18 cellular contexts compared by ENCODE assay signal in genomic region chr5:170184737-170185136, GRCh38. TPM values are rescaled to one million over a fixed set of nuclear protein-coding genes. Genes with fewer than 3 reads are reported as not detected.
DNase-seq lines count a peak whose midpoint lies in the region; ATAC-seq, FAIRE-seq and TF ChIP-seq lines count a peak whose summit lies in the region.
"Had no signal": no experiment of that assay in that cellular context is flagged by ENCODE, and none has a peak within 500 bp of the region (broad histone marks: within the 10 kb centered on the region; RNA-seq: fewer than 3 reads in every experiment).

No MANE protein-coding gene starts in this region.

- POLR2A ChIA-PET in A549 (lab: Yijun Ruan, JAX), result no interaction called here
- POLR2A ChIA-PET in HEK293 (lab: Yijun Ruan, JAX), result no interaction called here
- POLR2A ChIA-PET in Panc1 (lab: Charles Lee), result no interaction called here

- no peak overlapping the region for H3K27ac ChIP-seq in A549
- no peak overlapping the region for H3K27ac ChIP-seq in HEK293 (ENCODE audit: extremely low read depth, low read depth, low read length)
- H3K27ac ChIP-seq in Panc1 (ENCODE audit: low read length), result peak overlapping the region; percentile 80

- no peak overlapping the region for H3K4me2 ChIP-seq in A549

- H3K27me3 ChIP-seq in Panc1 (ENCODE audit: control insufficient read depth, insufficient read depth, low read length), result no peaks in the 10 kb centered on the region
- H3K27me3 ChIP-seq: BE2C had no signal

- WGBS in A549 (ENCODE audit: missing lambda C conversion rate), result 71% methylated on average over 4 of the region's 4 CpGs

- no TSS peak for BruUV-seq in Panc1 (replicated peaks; lab: Mats Ljungman, UMichigan)

- H3K4me3 ChIP-seq in A549 (no peak overlapping the region), HEK293 (ENCODE audit: low read depth, low read length) (no peak overlapping the region), Panc1 (ENCODE audit: low read depth in 2 of 2, low read length in 2 of 2) (no peak overlapping the region)
- H3K4me3 ChIP-seq: GM12878, HAP-1 had no signal

- no peak for TF ChIP-seq EP300 in A549 (IDR thresholded peaks at IDR 0.05)

- intact Hi-C loops in Panc1 (cut with micrococcal nuclease; ENCODE audit: unreplicated experiment), result loop anchor here (1.0 kb wide), 1 partner anchor 84 kb away; no protein-coding TSS in a partner anchor

- DNase-seq in A549 (ENCODE audit: low read depth in 1 of 2, low spot score in 1 of 2) (no peak), Panc1 (ENCODE audit: low read depth, low spot score) (no peak), islet precursor cell (peak; percentile 49), SHP77 treated with DMSO at 0.1 percent for 48 hours (lab: John Stamatoyannopoulos, UW) (no peak)

- FAIRE-seq in A549 (lab: Jason Lieb, UNC), result no peak
- FAIRE-seq: GM12878, HTR-8/SVneo had no signal

- in situ Hi-C loops in Panc1 (cut with HindIII; ENCODE audit: low pct_unique_long_range_greater_than_20kb, low sequenced_read_pairs), result no loop called here

- no peak for TF ChIP-seq RAD21 in A549 (conservative IDR thresholded peaks at IDR 0.05 in 1 of 2, IDR thresholded peaks at IDR 0.05 in 1 of 2)

- H3K4me1 ChIP-seq in A549 (no peaks in the 10 kb centered on the region; the same call in 2 of the 3 replicates), HEK293 (ENCODE audit: control insufficient read depth, insufficient read depth, low read length) (no peaks in the 10 kb centered on the region), Panc1 (ENCODE audit: control insufficient read depth, insufficient read depth, low read length) (peaks cover 39% of the 10 kb centered on the region)
- H3K4me1 ChIP-seq: BE2C, HAP-1 had no signal

- H3K9me3 ChIP-seq in A549 (no peaks in the 10 kb centered on the region), HEK293 (ENCODE audit: control insufficient read depth, insufficient read depth, low read depth, low read length) (no peaks in the 10 kb centered on the region), Panc1 (ENCODE audit: control insufficient read depth, insufficient read depth, low read depth, low read length) (no peaks in the 10 kb centered on the region)
- H3K9me3 ChIP-seq: BE2C, HAP-1 had no signal

- no peak for ATAC-seq in A549
- no peak for ATAC-seq in Panc1
- no peak for ATAC-seq in HG02759 (IDR thresholded peaks at IDR 0.05; ENCODE audit: unreplicated experiment)
- no peak for ATAC-seq in GM21390 (IDR thresholded peaks at IDR 0.05; ENCODE audit: unreplicated experiment)
- ATAC-seq in HG02870 (IDR thresholded peaks at IDR 0.05; ENCODE audit: unreplicated experiment), result no peak

- no peak for TF ChIP-seq POLR2A in A549 (IDR thresholded peaks at IDR 0.05; ENCODE audit: low read length)

- CTCF ChIA-PET in A549 (lab: Yijun Ruan, JAX), result interaction anchor here (0.7 to 30.2 kb wide), 25 partner anchors 8 to 598 kb away, joined by 3 to 691 read pairs (median 8); partner anchors contain the start of gene FOXI1
- CTCF ChIA-PET in HEK293 (lab: Yijun Ruan, JAX), result interaction anchor here (0.6 to 9.2 kb wide), 29 partner anchors 8 to 786 kb away, joined by 3 to 169 read pairs (median 4); partner anchors contain the start of gene INSYN2B
- CTCF ChIA-PET in Panc1 (lab: Charles Lee), result interaction anchor here (0.9 to 1.4 kb wide), 4 partner anchors 31 to 483 kb away, joined by 3 to 4 read pairs (median 3); no protein-coding TSS in a partner anchor

- no peaks in the 10 kb centered on the region for H3K36me3 ChIP-seq in HEK293 (ENCODE audit: control insufficient read depth in 2 of 2, insufficient read depth in 1 of 2, low read length in 2 of 2)
- H3K36me3 ChIP-seq in Panc1 (ENCODE audit: control insufficient read depth, insufficient read depth, low read length), result no peaks in the 10 kb centered on the region
- H3K36me3 ChIP-seq: BE2C, HAP-1 had no signal

- TF ChIP-seq CTCF in A549 (IDR thresholded peaks at IDR 0.05) (no peak), HEK293 (tag by site-specific recombination; IDR thresholded peaks at IDR 0.05) (no peak), Panc1 (IDR thresholded peaks at IDR 0.05) (no peak)

TF ChIP-seq in A549, 52 proteins besides CTCF, POLR2A, EP300 and RAD21:
- TF ChIP-seq HOXA7 (CRISPR knock-in tag; IDR thresholded peaks at IDR 0.05) (no peak), REST (IDR thresholded peaks at IDR 0.05) (0 out of 2 replicates have a peak, but pooled peaks have one; percentile 24)

TF ChIP-seq in HEK293, 187 proteins besides CTCF, POLR2A, EP300 and RAD21:
- TF ChIP-seq REST (tag by site-specific recombination; IDR thresholded peaks at IDR 0.05) (peak; percentile 72), OSR2 (tag by site-specific recombination; IDR thresholded peaks at IDR 0.05) (no peak)
TF ChIP-seq in HEK293: peak in this region for 1.

RNA-seq across cellular contexts. Expression of gene C5orf58, which starts 48.0 kb away (rescaled TPM):
- polyA plus RNA-seq in A549 (2011; rRNA removed) (not detected in 2 replicates), A549 (2017; fragmentation: RNase III; extraction: RNeasy Plus Mini Kit Qiagen cat#74134 plus additional on column Dnase treatment) (not detected in 3 replicates)
- not detected in 2 replicates for polyA plus RNA-seq in A549 (2012; cell fraction: cytosol; rRNA removed)
- 0.06 TPM in 1 of 2 replicates, not detected in the other for polyA plus RNA-seq in A549 (2012; cell fraction: nucleus; rRNA removed)
- not detected in 2 replicates for polyA minus RNA-seq in A549 (2011; rRNA and poly(A)+ RNA removed)
- total RNA-seq in Panc1 (2021; ENCODE audit: unreplicated experiment), result 0.15 TPM
- not detected for polyA plus RNA-seq in Panc1 (2012; ENCODE audit: insufficient read length)
- total RNA-seq: A172; CD4-positive, CD25-positive, alpha-beta regulatory T cell; CD8-positive, alpha-beta memory T cell; G401; GM12878; H4 had no signal
- polyA plus RNA-seq: IgD-negative memory B cell had no signal

Comparison
In these comparisons a context has a peak if more than half of its experiments do, and no peak if none do; other contexts are left out.
1. Of the 5 proteins assayed by ChIP-seq in both HEK293 and A549: peak only in HEK293: none; only in A549: none; in both: REST; in neither: 4.